8 cellular contexts compared by ENCODE assay signal in genomic region chr7:1940402-1940786, GRCh38.
DNase-seq lines count a peak whose midpoint lies in the region; ATAC-seq and TF ChIP-seq lines count a peak whose summit lies in the region.

No MANE protein-coding gene starts in this region.

- H3K9me3 Mint-ChIP-seq in CD8-positive, alpha-beta memory T cell = no peaks in the 10 kb centered on the region
- no peaks in the 10 kb centered on the region for H3K9me3 Mint-ChIP-seq in IgD-negative memory B cell
- H3K9me3 Mint-ChIP-seq in activated CD4-positive, alpha-beta T cell treated with anti-CD3 and anti-CD28 coated beads, Interleukin-2, amount 10 ng/mL, durations not matched to agents 7 days and 5 days = peaks cover 2% of the 10 kb centered on the region

- peaks cover 0 to 3% of the 10 kb centered on the region in 2 donors for H3K27me3 Mint-ChIP-seq in CD8-positive, alpha-beta memory T cell
- H3K27me3 Mint-ChIP-seq in IgD-negative memory B cell = no peaks in the 10 kb centered on the region
- H3K27me3 Mint-ChIP-seq in activated CD4-positive, alpha-beta T cell treated with anti-CD3 and anti-CD28 coated beads, Interleukin-2, amount 10 ng/mL, durations not matched to agents 7 days and 5 days = no peaks in the 10 kb centered on the region

- TF ChIP-seq CTCF in sigmoid colon (IDR thresholded peaks at IDR 0.05) = no peak
- TF ChIP-seq CTCF in prostate gland (IDR thresholded peaks at IDR 0.05) = no peak

- H3K4me3 ChIP-seq in CD8-positive, alpha-beta memory T cell (ENCODE audit: low read length) = peak overlapping the region; percentile 97
- peak overlapping the region; percentile 77 for H3K4me3 ChIP-seq in effector memory CD4-positive, alpha-beta T cell (ENCODE audit: insufficient read depth, low read depth, low read length, poor library complexity, severe bottlenecking)
- H3K4me3 ChIP-seq in sigmoid colon = no peak overlapping the region
- no peak overlapping the region for H3K4me3 ChIP-seq in prostate gland

- H3K4me3 Mint-ChIP-seq in CD8-positive, alpha-beta memory T cell = peak overlapping the region; percentile 95 to 97 (median 95)
- peak overlapping the region; percentile 92 to 99 (median 95) for H3K4me3 Mint-ChIP-seq in IgD-negative memory B cell
- peak overlapping the region; percentile 96 for H3K4me3 Mint-ChIP-seq in activated CD4-positive, alpha-beta T cell treated with anti-CD3 and anti-CD28 coated beads, Interleukin-2, amount 10 ng/mL, durations not matched to agents 7 days and 5 days

- peak overlapping the region; percentile 96 to 99 (median 97) for H3K27ac Mint-ChIP-seq in CD8-positive, alpha-beta memory T cell
- H3K27ac Mint-ChIP-seq in IgD-negative memory B cell = peak overlapping the region; percentile 95 to 99 (median 97)
- H3K27ac Mint-ChIP-seq in activated CD4-positive, alpha-beta T cell treated with anti-CD3 and anti-CD28 coated beads, Interleukin-2, amount 10 ng/mL, durations not matched to agents 7 days and 5 days = peak overlapping the region; percentile 100

- 41 to 78% methylated on average over 21 of the region's 21 CpGs for WGBS in sigmoid colon, 2 donors
- WGBS in prostate gland = 73% methylated on average over 21 of the region's 21 CpGs

- H3K9me3 ChIP-seq in CD8-positive, alpha-beta memory T cell (ENCODE audit: low read length) = no peaks in the 10 kb centered on the region
- H3K9me3 ChIP-seq in effector memory CD4-positive, alpha-beta T cell (ENCODE audit: control insufficient read depth, low read length) = no peaks in the 10 kb centered on the region
- H3K9me3 ChIP-seq in sigmoid colon (no peaks in the 10 kb centered on the region), prostate gland (no peaks in the 10 kb centered on the region)

- H3K36me3 ChIP-seq in CD8-positive, alpha-beta memory T cell (ENCODE audit: insufficient read depth, low read length) = peaks cover 6% of the 10 kb centered on the region
- H3K36me3 ChIP-seq in effector memory CD4-positive, alpha-beta T cell (ENCODE audit: control insufficient read depth, insufficient read depth, low read length) = peaks cover 11% of the 10 kb centered on the region
- H3K36me3 ChIP-seq in sigmoid colon (no peaks in the 10 kb centered on the region), prostate gland (no peaks in the 10 kb centered on the region)

- POLR2A ChIA-PET in CD8-positive, alpha-beta memory T cell (lab: Charles Lee) = interaction anchor here (1.4 kb wide), 1 partner anchor 180 kb away, joined by 4 read pairs; no protein-coding TSS in a partner anchor
- POLR2A ChIA-PET in activated CD4-positive, alpha-beta T cell treated with anti-CD3 and anti-CD28 coated beads, Interleukin-2, amount 10 ng/mL, durations not matched to agents 7 days and 5 days (lab: Charles Lee) = interaction anchor here (1.1 kb wide), 1 partner anchor 98 kb away, joined by 5 read pairs; no protein-coding TSS in a partner anchor

- H3K4me1 Mint-ChIP-seq in CD8-positive, alpha-beta memory T cell = peaks cover 52 to 82% (median 54%) of the 10 kb centered on the region in 3 donors
- H3K4me1 Mint-ChIP-seq in IgD-negative memory B cell = peaks cover 8 to 24% (median 18%) of the 10 kb centered on the region in 3 donors
- H3K4me1 Mint-ChIP-seq in activated CD4-positive, alpha-beta T cell treated with anti-CD3 and anti-CD28 coated beads, Interleukin-2, amount 10 ng/mL, durations not matched to agents 7 days and 5 days = peaks cover 68% of the 10 kb centered on the region

- TF ChIP-seq EP300 in sigmoid colon (IDR thresholded peaks at IDR 0.05) = no peak

- H3K27ac ChIP-seq in CD8-positive, alpha-beta memory T cell (ENCODE audit: low read depth, low read length) = peak overlapping the region; percentile 86
- peak overlapping the region; percentile 91 for H3K27ac ChIP-seq in effector memory CD4-positive, alpha-beta T cell (ENCODE audit: insufficient read depth, low read length, poor library complexity, severe bottlenecking)
- H3K27ac ChIP-seq in sigmoid colon (no peak overlapping the region), prostate gland (no peak overlapping the region)

- peaks cover 63% of the 10 kb centered on the region for H3K4me1 ChIP-seq in CD8-positive, alpha-beta memory T cell (ENCODE audit: insufficient read depth, low read length)
- H3K4me1 ChIP-seq in effector memory CD4-positive, alpha-beta T cell (ENCODE audit: control insufficient read depth, insufficient read depth, low read length, poor library complexity, severe bottlenecking) = peaks cover 43% of the 10 kb centered on the region
- H3K4me1 ChIP-seq in sigmoid colon (no peaks in the 10 kb centered on the region), prostate gland (replicated peaks) (no peaks in the 10 kb centered on the region)

- peaks cover 0 to 31% (median 4%) of the 10 kb centered on the region in 3 donors for H3K36me3 Mint-ChIP-seq in CD8-positive, alpha-beta memory T cell
- H3K36me3 Mint-ChIP-seq in IgD-negative memory B cell = peaks cover 3% of the 10 kb centered on the region
- H3K36me3 Mint-ChIP-seq in activated CD4-positive, alpha-beta T cell treated with anti-CD3 and anti-CD28 coated beads, Interleukin-2, amount 10 ng/mL, durations not matched to agents 7 days and 5 days (ENCODE audit: low read depth) = peaks cover 27% of the 10 kb centered on the region

- intact Hi-C loops in sigmoid colon (cut with DNase I) = no loop called here
- intact Hi-C loops in prostate gland (cut with DNase I) = no loop called here

- DNase-seq in CD8-positive, alpha-beta memory T cell = peak; percentile 80 to 98 (median 95)
- peak; percentile 96 for DNase-seq in activated CD4-positive, alpha-beta T cell treated with anti-CD3 and anti-CD28 coated beads, Interleukin-2, amount 10 ng/mL, durations not matched to agents 7 days and 5 days
- DNase-seq in effector memory CD4-positive, alpha-beta T cell = peak; percentile 81 to 90 (median 86)
- DNase-seq in sigmoid colon = peak; percentile 78
- DNase-seq in NCI-H1105 treated with DMSO at 0.1 percent for 48 hours (lab: John Stamatoyannopoulos, UW) = no peak
- DNase-seq in prostate gland (ENCODE audit: low spot score) = no peak

- no peaks in the 10 kb centered on the region for H3K27me3 ChIP-seq in CD8-positive, alpha-beta memory T cell (ENCODE audit: insufficient read depth, low read length, poor library complexity, severe bottlenecking)
- H3K27me3 ChIP-seq in effector memory CD4-positive, alpha-beta T cell (replicated peaks; ENCODE audit: control insufficient read depth, insufficient read depth, low read length, poor library complexity, severe bottlenecking) = no peaks in the 10 kb centered on the region
- H3K27me3 ChIP-seq in sigmoid colon (no peaks in the 10 kb centered on the region), prostate gland (replicated peaks; ENCODE audit: insufficient read depth) (no peaks in the 10 kb centered on the region)

- CTCF ChIA-PET in CD8-positive, alpha-beta memory T cell (lab: Charles Lee) = interaction anchor here (1.1 kb wide), 1 partner anchor 18 kb away, joined by 5 read pairs; no protein-coding TSS in a partner anchor
- CTCF ChIA-PET in activated CD4-positive, alpha-beta T cell treated with anti-CD3 and anti-CD28 coated beads, Interleukin-2, amount 10 ng/mL, durations not matched to agents 7 days and 5 days (lab: Charles Lee) = interaction anchor here (0.7 kb wide), 1 partner anchor 13 kb away, joined by 3 read pairs; no protein-coding TSS in a partner anchor

- no peak for TF ChIP-seq POLR2A in sigmoid colon (IDR thresholded peaks at IDR 0.05)
- TF ChIP-seq POLR2A in prostate gland (IDR thresholded peaks at IDR 0.05) = no peak

- peak; percentile 82 for ATAC-seq in GM21423 (IDR thresholded peaks at IDR 0.05; ENCODE audit: unreplicated experiment)

Comparison
In these comparisons a context has a peak if more than half of its experiments do, and no peak if none do; other contexts are left out.
1. DNase-seq: peak in CD8-positive, alpha-beta memory T cell (5 of 5), activated CD4-positive, alpha-beta T cell treated with anti-CD3 and anti-CD28 coated beads, Interleukin-2, amount 10 ng/mL, durations not matched to agents 7 days and 5 days (single experiment), effector memory CD4-positive, alpha-beta T cell (3 of 3) and sigmoid colon (single experiment); none in NCI-H1105 treated with DMSO at 0.1 percent for 48 hours (single experiment) and prostate gland (single experiment).
2. H3K27ac ChIP-seq: peak in CD8-positive, alpha-beta memory T cell (single experiment) and effector memory CD4-positive, alpha-beta T cell (single experiment); none in sigmoid colon (0 of 4) and prostate gland (0 of 2).
3. H3K4me3 ChIP-seq: peak in CD8-positive, alpha-beta memory T cell (single experiment) and effector memory CD4-positive, alpha-beta T cell (single experiment); none in sigmoid colon (0 of 4) and prostate gland (0 of 2).
4. Peak in every context shown above with its lines, with median percentiles within 50 percentile points of each other: H3K27ac Mint-ChIP-seq and H3K4me3 Mint-ChIP-seq.